In genomic region chr5:169814045-169814444, GRCh38 we compare ENCODE assay signal across 27 cellular contexts.
A peak's percentile ranks its signal among the peaks of the same experiment; 100 is the strongest.
DNase-seq lines count a peak whose midpoint lies in the region; ATAC-seq, FAIRE-seq and TF ChIP-seq lines count a peak whose summit lies in the region.
"Had no signal": no experiment of that assay in that cellular context is flagged by ENCODE, and none has a peak within 500 bp of the region (broad histone marks: within the 10 kb centered on the region; RNA-seq: fewer than 3 reads in every experiment).

No MANE protein-coding gene starts in this region.

- no peaks in the 10 kb centered on the region for H3K27me3 ChIP-seq in ACC112 (ENCODE audit: insufficient read depth, low read length)
- no peaks in the 10 kb centered on the region for H3K27me3 ChIP-seq in IMR-90 (ENCODE audit: control insufficient read depth, insufficient read depth, low read length)
- H3K27me3 ChIP-seq in H1 (replicated peaks in 1 of 4; ENCODE audit: control insufficient read depth in 3 of 4, extremely low read depth in 1 of 4, insufficient read depth in 3 of 4, low read length in 3 of 4), result peaks cover 0 to 2% (median 0%) of the 10 kb centered on the region in 4 experiments; a peak in 1 of 7 replicates
- no peaks in the 10 kb centered on the region for H3K27me3 ChIP-seq in aorta (ENCODE audit: control insufficient read depth in 1 of 2, insufficient read depth in 2 of 2, low read length in 1 of 2)
- H3K27me3 ChIP-seq: BE2C, BLaER1 had no signal

- CTCF ChIA-PET in IMR-90 (lab: Yijun Ruan, JAX) (no interaction called here), H1 (lab: Charles Lee; ENCODE audit: partially characterized antibody) (no interaction called here)

- no peaks in the 10 kb centered on the region; the same call in 1 of the 2 replicates for H3K9me1 ChIP-seq in IMR-90 (ENCODE audit: insufficient read depth, low read length)

- H3K79me2 ChIP-seq in ACC112 (ENCODE audit: control insufficient read depth, insufficient read depth, low read length, unreplicated experiment) (no peaks in the 10 kb centered on the region), H1 (ENCODE audit: control insufficient read depth in 1 of 2, insufficient read depth in 2 of 2, low read length in 2 of 2) (no peaks in the 10 kb centered on the region)

- TF ChIP-seq CTCF in IMR-90 (conservative IDR thresholded peaks at IDR 0.05; ENCODE audit: low read depth, low read length) (no peak), H1 (IDR thresholded peaks at IDR 0.05; ENCODE audit: control extremely low read depth in 1 of 3, insufficient read depth in 1 of 3, low read depth in 1 of 3, low read length in 3 of 3) (no peak)

- H2BK15ac ChIP-seq in IMR-90 (ENCODE audit: low read depth, low read length) (no peak overlapping the region), H1 (ENCODE audit: low read length) (no peak overlapping the region; the same call in 1 of the 2 replicates)

- no peak overlapping the region for H3K23ac ChIP-seq in IMR-90 (ENCODE audit: low read depth, low read length)
- no peak overlapping the region for H3K23ac ChIP-seq in H1 (ENCODE audit: insufficient read length)

- H4K5ac ChIP-seq in IMR-90 (ENCODE audit: low read depth, low read length) (no peak overlapping the region), H1 (ENCODE audit: insufficient read length, low read depth, low read length) (no peak overlapping the region)

- H3K4me3 ChIP-seq in ACC112 (ENCODE audit: low read depth, low read length) (no peak overlapping the region), IMR-90 (ENCODE audit: insufficient read depth, low read depth, low read length) (no peak overlapping the region), H1 (ENCODE audit: extremely low read depth in 1 of 4, insufficient read depth in 2 of 4, low read depth in 3 of 4, low read length in 4 of 4) (no peak overlapping the region), aorta (ENCODE audit: low read length in 2 of 2) (no peak overlapping the region)
- H3K4me3 ChIP-seq: BLaER1, GM12878 had no signal

- intact Hi-C loops in IMR-90 (cut with micrococcal nuclease), result no loop called here
- intact Hi-C loops in aorta (cut with DNase I), result no loop called here

- TF ChIP-seq EP300 in H1 (IDR thresholded peaks at IDR 0.05; ENCODE audit: borderline replicate concordance in 1 of 2, low read depth in 2 of 2, low read length in 2 of 2), result no peak

- DNase-seq in IMR-90, result no peak
- DNase-seq in amniotic epithelial cell (ENCODE audit: low read depth), result peak; percentile 13
- no peak for DNase-seq in H1 (ENCODE audit: low read depth in 1 of 2, low spot score in 2 of 2)
- no peak for DNase-seq in activated CD8-positive, alpha-beta memory T cell treated with anti-CD3 and anti-CD28 coated beads for 24 hours
- no peak for DNase-seq in aorta
- DNase-seq in substantia nigra (lab: John Stamatoyannopoulos, UW), result no peak
- DNase-seq: 8988T; ACHN; BE2C; C1 segment of cervical spinal cord; CD4-positive, alpha-beta memory T cell; CD4-positive, CD25-positive, alpha-beta regulatory T cell; CD8-positive, alpha-beta memory T cell; COR-L47; DMS 273 treated with DMSO at 0.1 percent for 48 hours; DMS153; DMS53; DMS79; DND-41; GDM1 had no signal

- H3K4me1 ChIP-seq in ACC112 (ENCODE audit: control insufficient read depth, insufficient read depth, low read length, unreplicated experiment) (peaks cover 14% of the 10 kb centered on the region), IMR-90 (ENCODE audit: control insufficient read depth, insufficient read depth, low read length) (no peaks in the 10 kb centered on the region), H1 (replicated peaks in 1 of 4; ENCODE audit: control insufficient read depth in 3 of 4, insufficient read depth in 4 of 4, low read length in 3 of 4) (peaks cover 2 to 22% (median 18%) of the 10 kb centered on the region in 4 experiments), aorta (ENCODE audit: control insufficient read depth in 1 of 2, insufficient read depth in 2 of 2, low read length in 2 of 2) (no peaks in the 10 kb centered on the region)
- H3K4me1 ChIP-seq: BE2C had no signal

- no peaks in the 10 kb centered on the region for H3K9me3 ChIP-seq in IMR-90 (ENCODE audit: control insufficient read depth, insufficient read depth, low read length)
- H3K9me3 ChIP-seq in H1 (ENCODE audit: insufficient read depth in 2 of 2, low read depth in 1 of 2, low read length in 1 of 2), result no peaks in the 10 kb centered on the region
- H3K9me3 ChIP-seq in aorta (ENCODE audit: control insufficient read depth, low read length), result no peaks in the 10 kb centered on the region
- H3K9me3 ChIP-seq: BE2C had no signal

- TF ChIP-seq RAD21 in IMR-90 (IDR thresholded peaks at IDR 0.05; ENCODE audit: low read length) (no peak), H1 (IDR thresholded peaks at IDR 0.05 in 1 of 2, conservative IDR thresholded peaks at IDR 0.05 in 1 of 2; ENCODE audit: low read depth in 2 of 2, low read length in 2 of 2) (no peak)

- TF ChIP-seq POLR2A in IMR-90 (IDR thresholded peaks at IDR 0.05; ENCODE audit: low read depth, low read length), result no peak
- no peak for TF ChIP-seq POLR2A in H1 (IDR thresholded peaks at IDR 0.05; ENCODE audit: control extremely low read depth in 1 of 2, low read depth in 2 of 2, low read length in 2 of 2)

- H2BK20ac ChIP-seq in IMR-90 (ENCODE audit: low read depth, low read length) (no peak overlapping the region), H1 (ENCODE audit: low read length) (no peak overlapping the region)

- H4K91ac ChIP-seq in IMR-90 (ENCODE audit: insufficient read depth, low read depth, low read length) (no peak overlapping the region), H1 (replicated peaks; ENCODE audit: insufficient read length, low read length) (no peak overlapping the region)

- H2AFZ ChIP-seq in ACC112 (ENCODE audit: low read length, unreplicated experiment) (no peak overlapping the region), IMR-90 (replicated peaks; ENCODE audit: low read length, poor library complexity) (no peak overlapping the region), H1 (ENCODE audit: low read length) (no peak overlapping the region)

- no peaks in the 10 kb centered on the region for H4K20me1 ChIP-seq in IMR-90 (ENCODE audit: insufficient read depth, low read length)
- no peaks in the 10 kb centered on the region for H4K20me1 ChIP-seq in H1 (replicated peaks in 1 of 2; ENCODE audit: control insufficient read depth in 1 of 2, insufficient read depth in 2 of 2, low read length in 2 of 2)
- H4K20me1 ChIP-seq: BLaER1 had no signal

- H3K79me1 ChIP-seq in IMR-90 (ENCODE audit: low read depth in 1 of 2, low read length in 2 of 2) (no peaks in the 10 kb centered on the region), H1 (ENCODE audit: low read depth, low read length) (no peaks in the 10 kb centered on the region)

- 0 out of 2 replicates have a peak, but pooled peaks cover 1% of the 10 kb centered on the region for H3K23me2 ChIP-seq in H1 (ENCODE audit: low read depth, low read length)

- H3K4ac ChIP-seq in IMR-90 (ENCODE audit: low read depth, low read length), result no peak overlapping the region
- no peak overlapping the region for H3K4ac ChIP-seq in H1 (replicated peaks; ENCODE audit: insufficient read length, low read depth, low read length)

- FAIRE-seq in H1 (lab: Jason Lieb, UNC), result no peak
- FAIRE-seq: A204.1, GM12878, GM12892, GM18507 had no signal

- H2BK12ac ChIP-seq in H1 (ENCODE audit: low read depth, low read length), result no peak overlapping the region

- in situ Hi-C loops in IMR-90 (cut with MboI; ENCODE audit: low sequenced_read_pairs), result no loop called here

- H3K27ac ChIP-seq in ACC112 (ENCODE audit: low read depth, low read length) (peak overlapping the region; percentile 10; the same call in 1 of the 2 replicates), IMR-90 (ENCODE audit: insufficient read depth, low read length) (no peak overlapping the region), H1 (ENCODE audit: low read depth, low read length) (no peak overlapping the region), aorta (ENCODE audit: low read depth in 1 of 2, low read length in 2 of 2) (no peak overlapping the region), substantia nigra (ENCODE audit: low read depth, low read length, poor library complexity, severe bottlenecking) (no peak overlapping the region)
- H3K27ac ChIP-seq: BLaER1 had no signal

- H2AK9ac ChIP-seq in IMR-90 (replicated peaks; ENCODE audit: low read depth, low read length, poor library complexity), result no peak overlapping the region

- no peak for ATAC-seq in IMR-90 (ENCODE audit: low read depth)
- no peak for ATAC-seq in HG03520 (IDR thresholded peaks at IDR 0.05; ENCODE audit: unreplicated experiment)
- ATAC-seq in aorta (ENCODE audit: low FRiP score), result no peak
- ATAC-seq: GM12878 had no signal

- H2AK5ac ChIP-seq in IMR-90 (ENCODE audit: low read depth, low read length), result no peak overlapping the region
- peak overlapping the region; percentile 17; the same call in 1 of the 2 replicates for H2AK5ac ChIP-seq in H1 (ENCODE audit: low read depth, low read length)

- H4K8ac ChIP-seq in IMR-90 (ENCODE audit: low read depth in 2 of 2, low read length in 2 of 2) (no peak overlapping the region), H1 (ENCODE audit: extremely low read depth, insufficient read depth, low read length) (no peak overlapping the region)

- H3K18ac ChIP-seq in IMR-90 (ENCODE audit: low read depth, low read length) (peak overlapping the region; percentile 16; the same call in 1 of the 2 replicates), H1 (ENCODE audit: extremely low read depth, low read length) (no peak overlapping the region)

- no peak overlapping the region for H3K56ac ChIP-seq in IMR-90 (ENCODE audit: extremely low read depth, insufficient read depth, low read length)
- no peak overlapping the region for H3K56ac ChIP-seq in H1 (replicated peaks; ENCODE audit: insufficient read length, low read depth, low read length)

- POLR2A ChIA-PET in IMR-90 (lab: Charles Lee; ENCODE audit: unreplicated experiment), result no interaction called here
- POLR2A ChIA-PET in H1 (lab: Charles Lee; ENCODE audit: partially characterized antibody), result no interaction called here

- H3K4me2 ChIP-seq in IMR-90 (ENCODE audit: low read depth, low read length) (no peak overlapping the region), H1 (ENCODE audit: insufficient read depth in 1 of 2, low read depth in 2 of 2, low read length in 2 of 2) (no peak overlapping the region)
- H3K4me2 ChIP-seq: BLaER1 had no signal

- dilution Hi-C loops in IMR-90 (cut with HindIII; ENCODE audit: low sequenced_read_pairs, unreplicated experiment), result no loop called here

- BruUV-seq in IMR-90 (replicated peaks; lab: Mats Ljungman, UMichigan), result no TSS peak

- H3K36me3 ChIP-seq in ACC112 (ENCODE audit: insufficient read depth, low read length) (no peaks in the 10 kb centered on the region), IMR-90 (ENCODE audit: control insufficient read depth, insufficient read depth, low read length) (no peaks in the 10 kb centered on the region), H1 (ENCODE audit: control insufficient read depth in 2 of 4, insufficient read depth in 4 of 4, low read length in 3 of 4) (no peaks in the 10 kb centered on the region), aorta (ENCODE audit: control insufficient read depth in 1 of 2, insufficient read depth in 2 of 2, low read length in 1 of 2) (no peaks in the 10 kb centered on the region)
- H3K36me3 ChIP-seq: BE2C had no signal

- no peak overlapping the region for H3K14ac ChIP-seq in IMR-90 (replicated peaks; ENCODE audit: low read depth, low read length)
- H3K14ac ChIP-seq in H1 (ENCODE audit: insufficient read length), result no peak overlapping the region

- H2BK5ac ChIP-seq in IMR-90 (ENCODE audit: low read depth, low read length, poor library complexity, severe bottlenecking) (no peak overlapping the region), H1 (ENCODE audit: low read depth, low read length) (no peak overlapping the region)

- H2BK120ac ChIP-seq in IMR-90 (ENCODE audit: low read depth, low read length) (no peak overlapping the region; the same call in 1 of the 2 replicates), H1 (replicated peaks; ENCODE audit: low read depth, low read length) (no peak overlapping the region)

- H3K9ac ChIP-seq in IMR-90 (ENCODE audit: low read depth, low read length) (no peak overlapping the region), H1 (replicated peaks in 1 of 4; ENCODE audit: extremely low read depth in 1 of 4, low read depth in 3 of 4, low read length in 3 of 4) (no peak overlapping the region)
- H3K9ac ChIP-seq: BLaER1 had no signal

- WGBS in IMR-90 (ENCODE audit: extremely low coverage in 2 of 2, insufficient read length in 1 of 2), 2 experiments, result no CpG with 5 or more reads among the region's 3 CpGs
- 94% methylated on average over 3 of the region's 3 CpGs; no CpG with 5 or more reads in 1 of the 2 experiments for WGBS in H1 (ENCODE audit: extremely low coverage in 1 of 2, insufficient coverage in 1 of 2, insufficient read length in 1 of 2, insufficient replicate concordance in 2 of 2, low coverage in 1 of 2, low lambda C conversion rate in 2 of 2, missing lambda C conversion rate in 1 of 2), 2 experiments
- whole genome bisulfite sequencing in aorta, 2 donors, result 86 to 88% methylated on average over 3 of the region's 3 CpGs
